Comparison of ENCODE assay signal across 25 cellular contexts in the genomic region with DNA sequence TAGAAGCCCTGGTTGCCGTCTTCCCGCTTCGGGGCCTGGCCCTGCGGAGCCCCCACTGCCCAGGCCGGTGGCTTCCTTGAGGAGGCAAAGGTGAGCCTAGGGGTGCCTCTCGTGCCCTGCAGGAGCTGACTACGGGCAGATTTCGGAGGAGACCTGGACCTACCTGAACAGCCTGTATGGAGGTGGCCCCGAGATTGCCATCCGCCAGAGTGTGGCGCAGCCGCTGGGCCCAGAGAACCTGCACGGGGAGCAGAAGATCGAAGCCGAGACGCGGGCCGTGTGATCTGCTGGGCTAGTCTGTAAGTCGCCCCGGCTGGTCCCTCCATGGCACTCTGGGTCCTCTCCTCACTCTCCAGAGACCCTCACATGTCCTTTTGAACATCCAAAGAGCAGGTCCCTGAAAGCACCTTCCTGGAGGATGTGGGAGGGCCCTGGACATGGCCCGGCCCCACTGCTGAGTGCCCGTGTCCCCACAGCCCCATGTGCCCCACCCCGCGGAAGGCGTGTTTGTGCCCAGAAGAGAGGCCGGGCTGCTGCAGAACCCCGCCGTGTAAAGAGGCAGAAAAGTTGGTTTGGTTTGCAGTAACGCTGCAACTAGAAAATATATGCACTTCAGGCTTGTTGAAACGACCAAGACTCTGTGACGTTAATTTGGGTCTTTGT. TPM values are rescaled to one million over a fixed set of nuclear protein-coding genes. Genes with fewer than 3 reads are reported as not detected.
DNase-seq lines count a peak whose midpoint lies in the region; ATAC-seq and TF ChIP-seq lines count a peak whose summit lies in the region.
"Had no signal": no experiment of that assay in that cellular context is flagged by ENCODE, and none has a peak within 500 bp of the region (broad histone marks: within the 10 kb centered on the region; RNA-seq: fewer than 3 reads in every experiment).

No MANE protein-coding gene starts in this region.

- H3K27ac Mint-ChIP-seq in CD8-positive, alpha-beta T cell = peak overlapping the region; percentile 85
- peak overlapping the region in 2 of 3 experiments; percentile 84 to 86; a peak in 4 of 7 replicates for H3K27ac Mint-ChIP-seq in H9
- H3K27ac Mint-ChIP-seq in activated T-helper 17 cell treated with anti-CD3 and anti-CD28 coated beads, Interleukin-2, amount 50 U/mL, for 72 hours = peak overlapping the region; percentile 54

- H3K4me2 ChIP-seq in H9 (ENCODE audit: insufficient read depth, insufficient read length, low read length) (no peak overlapping the region), MM.1S (ENCODE audit: low read depth, low read length) (no peak overlapping the region)
- H3K4me2 ChIP-seq: PC-9 had no signal

- H3K27me3 ChIP-seq in CD8-positive, alpha-beta T cell (ENCODE audit: insufficient read depth, low read length) = no peaks in the 10 kb centered on the region
- H3K27me3 ChIP-seq in H9 (ENCODE audit: insufficient read depth, low read length) = no peaks in the 10 kb centered on the region
- H3K27me3 ChIP-seq in rectal smooth muscle tissue (ENCODE audit: control insufficient read depth, insufficient read depth, low read length) = no peaks in the 10 kb centered on the region
- no peaks in the 10 kb centered on the region for H3K27me3 ChIP-seq in MM.1S (replicated peaks; ENCODE audit: insufficient read depth, low read length)
- no peaks in the 10 kb centered on the region for H3K27me3 ChIP-seq in heart right ventricle
- H3K27me3 ChIP-seq: gastrocnemius medialis had no signal

- H3K23me2 ChIP-seq in H9 (ENCODE audit: insufficient read length, low read depth, low read length, poor library complexity, severe bottlenecking) = no peaks in the 10 kb centered on the region

- no peak overlapping the region for H3K9ac ChIP-seq in H9 (ENCODE audit: extremely low read depth, insufficient read length, low read length)
- no peak overlapping the region for H3K9ac ChIP-seq in rectal smooth muscle tissue (ENCODE audit: low read length)
- H3K9ac ChIP-seq in MM.1S (ENCODE audit: low read length) = no peak overlapping the region

- H3F3A ChIP-seq in MM.1S (ENCODE audit: insufficient read depth, low read length) = peaks cover 7% of the 10 kb centered on the region

- H2BK12ac ChIP-seq in H9 (ENCODE audit: insufficient read length, low read depth, low read length) = no peak overlapping the region

- H3K27me3 Mint-ChIP-seq in CD8-positive, alpha-beta T cell (ENCODE audit: low read depth) = no peaks in the 10 kb centered on the region
- H3K27me3 Mint-ChIP-seq in H9 (ENCODE audit: low read depth) = no peaks in the 10 kb centered on the region
- H3K27me3 Mint-ChIP-seq in activated T-helper 17 cell treated with anti-CD3 and anti-CD28 coated beads, Interleukin-2, amount 50 U/mL, for 72 hours = no peaks in the 10 kb centered on the region
- H3K27me3 Mint-ChIP-seq: brain, type B pancreatic cell had no signal

- H3K9me3 ChIP-seq in CD8-positive, alpha-beta T cell (ENCODE audit: low read length) = no peaks in the 10 kb centered on the region
- H3K9me3 ChIP-seq in H9 (ENCODE audit: control insufficient read depth, low read depth, low read length) (no peaks in the 10 kb centered on the region), MM.1S (replicated peaks; ENCODE audit: insufficient read depth, low read length) (no peaks in the 10 kb centered on the region), heart right ventricle (no peaks in the 10 kb centered on the region)
- H3K9me3 ChIP-seq: gastrocnemius medialis had no signal

- no peak overlapping the region for H3K56ac ChIP-seq in H9 (ENCODE audit: insufficient read length, low read depth, low read length)

- no peak overlapping the region for H3K14ac ChIP-seq in H9 (ENCODE audit: insufficient read depth, low read length)

- DNase-seq in CD8-positive, alpha-beta T cell = no peak
- DNase-seq in H9 = no peak
- DNase-seq in lower leg skin (ENCODE audit: low spot score in 2 of 2) = no peak
- DNase-seq in MM.1S = no peak
- no peak for DNase-seq in heart right ventricle
- DNase-seq: activated CD4-positive, alpha-beta T cell treated with anti-CD3 and anti-CD28 coated beads, Interleukin-2, amount 50 U/mL, for 4 hours; activated gamma-delta T cell; cerebellar nuclear complex; gastrocnemius medialis; hippocampal formation; immature natural killer cell; mesendoderm; NCI-H1048; NCI-H1694; NCI-H510A; PC-9; SHP77 treated with DMSO at 0.1 percent for 48 hours; small intestine; stimulated activated CD4-positive, alpha-beta T cell treated with anti-CD3 and anti-CD28 coated beads, Interleukin-2, amount 100 ng/mL, for 24 hours had no signal

- no peak for TF ChIP-seq CTCF in CD8-positive, alpha-beta T cell (IDR thresholded peaks at IDR 0.05)
- TF ChIP-seq CTCF in H9 (conservative IDR thresholded peaks at IDR 0.05) (no peak), lower leg skin (IDR thresholded peaks at IDR 0.05) (no peak), MM.1S (IDR thresholded peaks at IDR 0.05; ENCODE audit: low read length) (no peak), heart right ventricle (IDR thresholded peaks at IDR 0.05) (no peak)

- H2AK5ac ChIP-seq in H9 (ENCODE audit: insufficient read length, low read length) = no peak overlapping the region

- no peak overlapping the region for H3K27ac ChIP-seq in CD8-positive, alpha-beta T cell (ENCODE audit: low read depth, low read length)
- H3K27ac ChIP-seq in H9 (ENCODE audit: insufficient read length, low read depth, low read length) = no peak overlapping the region
- peak overlapping the region; percentile 57 for H3K27ac ChIP-seq in rectal smooth muscle tissue (ENCODE audit: low read depth, low read length)
- no peak overlapping the region for H3K27ac ChIP-seq in MM.1S (ENCODE audit: low read length)
- no peak overlapping the region for H3K27ac ChIP-seq in heart right ventricle
- H3K27ac ChIP-seq: gastrocnemius medialis, PC-9 had no signal

- H3K18ac ChIP-seq in H9 (ENCODE audit: insufficient read length, low read depth, low read length) = no peak overlapping the region

- no CpG with 5 or more reads among the region's 31 CpGs for WGBS in H9 (ENCODE audit: extremely low coverage, insufficient read length, low lambda C conversion rate)
- 91 to 92% methylated on average over 27 to 31 of the region's 31 CpGs for WGBS in lower leg skin, 2 donors
- 94% methylated on average over 31 of the region's 31 CpGs for whole genome bisulfite sequencing in heart right ventricle, 2 donors

- no peak overlapping the region for H4K5ac ChIP-seq in H9 (ENCODE audit: insufficient read length, low read depth, low read length)

- peaks cover 42% of the 10 kb centered on the region for H3K36me3 ChIP-seq in CD8-positive, alpha-beta T cell (ENCODE audit: insufficient read depth, low read length)
- H3K36me3 ChIP-seq in rectal smooth muscle tissue (ENCODE audit: control insufficient read depth, insufficient read depth, low read length) (peaks cover 32% of the 10 kb centered on the region), MM.1S (replicated peaks; ENCODE audit: insufficient read depth, low read length) (no peaks in the 10 kb centered on the region), heart right ventricle (peaks cover 0 to 29% (median 0%) of the 10 kb centered on the region in 9 donors)

- H2BK5ac ChIP-seq in H9 (ENCODE audit: insufficient read length, low read length) = no peak overlapping the region

- no peak overlapping the region for H2BK15ac ChIP-seq in H9 (ENCODE audit: low read depth, low read length)

- H3K4me3 Mint-ChIP-seq in CD8-positive, alpha-beta T cell = no peak overlapping the region
- H3K4me3 Mint-ChIP-seq in H9 = no peak overlapping the region
- no peak overlapping the region for H3K4me3 Mint-ChIP-seq in activated T-helper 17 cell treated with anti-CD3 and anti-CD28 coated beads, Interleukin-2, amount 50 U/mL, for 72 hours
- H3K4me3 Mint-ChIP-seq: brain, type B pancreatic cell had no signal

- H2AFZ ChIP-seq in H9 (ENCODE audit: low read length) = no peak overlapping the region
- no peak overlapping the region for H2AFZ ChIP-seq in MM.1S (ENCODE audit: low read length)
- H2AFZ ChIP-seq: PC-9 had no signal

- H3K4me1 Mint-ChIP-seq in CD8-positive, alpha-beta T cell (ENCODE audit: low read depth) = peaks cover 25% of the 10 kb centered on the region
- H3K4me1 Mint-ChIP-seq in H9 = peaks cover 12 to 20% of the 10 kb centered on the region in 2 experiments
- H3K4me1 Mint-ChIP-seq in activated T-helper 17 cell treated with anti-CD3 and anti-CD28 coated beads, Interleukin-2, amount 50 U/mL, for 72 hours = peaks cover 5% of the 10 kb centered on the region

- no peaks in the 10 kb centered on the region for H3K9me3 Mint-ChIP-seq in CD8-positive, alpha-beta T cell
- H3K9me3 Mint-ChIP-seq in H9 = no peaks in the 10 kb centered on the region
- no peaks in the 10 kb centered on the region for H3K9me3 Mint-ChIP-seq in activated T-helper 17 cell treated with anti-CD3 and anti-CD28 coated beads, Interleukin-2, amount 50 U/mL, for 72 hours
- H3K9me3 Mint-ChIP-seq: brain, immature natural killer cell, type B pancreatic cell had no signal

- intact Hi-C loops in CD8-positive, alpha-beta T cell (cut with DNase I, micrococcal nuclease) = no loop called here
- intact Hi-C loops in lower leg skin (cut with DNase I; ENCODE audit: low total_unique reads) = loop anchor here (10.0 kb wide), 2 partner anchors 175 to 225 kb away; a partner anchor contains a TSS
- intact Hi-C loops in heart right ventricle (cut with DNase I) = loop anchor here in 7 of 10 donors (5.0 to 10.0 kb wide), 6 partner anchors 85 to 357 kb away; a partner anchor contains a TSS

- H2BK120ac ChIP-seq in H9 (ENCODE audit: low read depth, low read length, poor library complexity, severe bottlenecking) = no peak overlapping the region

- no peak for TF ChIP-seq POLR2A in lower leg skin (IDR thresholded peaks at IDR 0.05)

- no peak overlapping the region for H4K8ac ChIP-seq in H9 (replicated peaks; ENCODE audit: insufficient read length, low read depth, low read length)

- ATAC-seq in CD8-positive, alpha-beta T cell = no peak
- ATAC-seq in activated T-helper 17 cell treated with anti-CD3 and anti-CD28 coated beads, Interleukin-2, amount 50 U/mL, for 72 hours (replicated peaks) = no peak
- no peak for ATAC-seq in heart right ventricle
- ATAC-seq: gastrocnemius medialis, HepG2, left lobe of liver had no signal

- no peak overlapping the region for H2BK20ac ChIP-seq in H9 (ENCODE audit: low read depth, low read length, poor library complexity, severe bottlenecking)

- CTCF ChIA-PET in CD8-positive, alpha-beta T cell (lab: Charles Lee) = interaction anchor here (0.7 to 1.6 kb wide), 3 partner anchors 10 to 44 kb away, joined by 3 to 4 read pairs (median 3); no protein-coding TSS in a partner anchor

- H3K4me3 ChIP-seq in CD8-positive, alpha-beta T cell (ENCODE audit: low read depth, low read length) = no peak overlapping the region
- no peak overlapping the region for H3K4me3 ChIP-seq in rectal smooth muscle tissue (ENCODE audit: low read length)
- H3K4me3 ChIP-seq in lower leg skin (ENCODE audit: low read depth, poor library complexity, severe bottlenecking) = no peak overlapping the region
- no peak overlapping the region for H3K4me3 ChIP-seq in MM.1S (ENCODE audit: low read length)
- H3K4me3 ChIP-seq in heart right ventricle = no peak overlapping the region
- H3K4me3 ChIP-seq: gastrocnemius medialis, PC-9 had no signal

- H3K23ac ChIP-seq in H9 (ENCODE audit: insufficient read length, low read depth, low read length) = no peak overlapping the region

- no peaks in the 10 kb centered on the region for H3K79me1 ChIP-seq in H9 (ENCODE audit: insufficient read depth, low read depth, low read length, poor library complexity, severe bottlenecking)

- H3K4me1 ChIP-seq in CD8-positive, alpha-beta T cell (ENCODE audit: insufficient read depth, low read length) = peaks cover 22% of the 10 kb centered on the region
- peaks cover 2% of the 10 kb centered on the region; the same call in 1 of the 2 replicates for H3K4me1 ChIP-seq in H9 (ENCODE audit: insufficient read depth, low read length)
- peaks cover 26% of the 10 kb centered on the region for H3K4me1 ChIP-seq in rectal smooth muscle tissue (ENCODE audit: control insufficient read depth, insufficient read depth, low read length)
- H3K4me1 ChIP-seq in MM.1S (ENCODE audit: low read length) = peaks cover 7% of the 10 kb centered on the region
- peaks cover 5 to 18% (median 15%) of the 10 kb centered on the region in 9 donors for H3K4me1 ChIP-seq in heart right ventricle

- no peak overlapping the region for H3K4ac ChIP-seq in H9 (ENCODE audit: low read depth, low read length)

- no peak overlapping the region for H4K91ac ChIP-seq in H9 (ENCODE audit: insufficient read length, low read depth, low read length)

- POLR2A ChIA-PET in CD8-positive, alpha-beta T cell (lab: Charles Lee) = no interaction called here

- H3K79me2 ChIP-seq in H9 (ENCODE audit: insufficient read depth, low read length) = no peaks in the 10 kb centered on the region
- H3K79me2 ChIP-seq in MM.1S (ENCODE audit: low read length) = no peaks in the 10 kb centered on the region

- H4K20me1 ChIP-seq in H9 (ENCODE audit: control insufficient read depth, insufficient read depth, insufficient read length) (no peaks in the 10 kb centered on the region), MM.1S (ENCODE audit: insufficient read depth, low read length) (no peaks in the 10 kb centered on the region)

- peaks cover 68% of the 10 kb centered on the region for H3K36me3 Mint-ChIP-seq in CD8-positive, alpha-beta T cell
- H3K36me3 Mint-ChIP-seq in H9 (ENCODE audit: insufficient read depth in 1 of 3, low read depth in 3 of 3) = peaks cover 0 to 14% (median 6%) of the 10 kb centered on the region in 3 experiments; a peak in 4 of 7 replicates
- peaks cover 79% of the 10 kb centered on the region for H3K36me3 Mint-ChIP-seq in activated T-helper 17 cell treated with anti-CD3 and anti-CD28 coated beads, Interleukin-2, amount 50 U/mL, for 72 hours (ENCODE audit: low read depth)
- H3K36me3 Mint-ChIP-seq: type B pancreatic cell had no signal

- no peak overlapping the region for H3T11ph ChIP-seq in H9 (ENCODE audit: low read length)

- H3K9me2 ChIP-seq in MM.1S (replicated peaks; ENCODE audit: insufficient read depth, low read length) = no peaks in the 10 kb centered on the region

RNA-seq across cellular contexts. Expression of a gene that starts 44.9 kb away (rescaled TPM):
- total RNA-seq in CD8-positive, alpha-beta T cell = 10 to 100 TPM; 83.5 to 91.0 TPM
- 17.3 and 20.9 TPM in 2 replicates for total RNA-seq in H9 (2021)
- 10 to 100 TPM; 50.1 to 52.5 TPM for total RNA-seq in activated T-helper 17 cell treated with anti-CD3 and anti-CD28 coated beads, Interleukin-2, amount 50 U/mL, for 72 hours
- total RNA-seq in lower leg skin = 10 to 100 TPM; 20.7 to 39.7 (median 36.1) TPM
- 10 to 100 TPM; 10.9 to 16.8 (median 12.5) TPM for total RNA-seq in heart right ventricle
- 10 to 100 TPM; 11.0 to 14.7 TPM for polyA plus RNA-seq in heart right ventricle

RNA-seq across cellular contexts. Expression of a gene that starts 45.0 kb away (rescaled TPM):
- 100 to 1,000 TPM; 176 to 190 TPM for total RNA-seq in CD8-positive, alpha-beta T cell
- total RNA-seq in H9 (2021) = 37.5 and 43.6 TPM in 2 replicates
- 10 to 100 TPM; 23.4 to 73.3 TPM for total RNA-seq in activated T-helper 17 cell treated with anti-CD3 and anti-CD28 coated beads, Interleukin-2, amount 50 U/mL, for 72 hours
- 100 to 1,000 TPM in 1 of 4 donors, 10 to 100 TPM in 3; 56.3 to 105 (median 61.3) TPM for total RNA-seq in lower leg skin
- total RNA-seq in heart right ventricle = 10 to 100 TPM; 25.7 to 34.6 (median 30.5) TPM
- 10 to 100 TPM; 34.2 to 66.2 TPM for polyA plus RNA-seq in heart right ventricle

RNA-seq across cellular contexts. Expression of a gene that starts 56.2 kb away (rescaled TPM):
- total RNA-seq in CD8-positive, alpha-beta T cell = 10 to 100 TPM; 18.9 to 19.6 TPM
- 57.0 and 60.1 TPM in 2 replicates for total RNA-seq in H9 (2021)
- 10 to 100 TPM; 27.3 to 51.7 TPM for total RNA-seq in activated T-helper 17 cell treated with anti-CD3 and anti-CD28 coated beads, Interleukin-2, amount 50 U/mL, for 72 hours
- 10 to 100 TPM; 26.3 to 44.7 (median 37.7) TPM for total RNA-seq in lower leg skin
- total RNA-seq in heart right ventricle = 10 to 100 TPM; 11.1 to 16.8 (median 13.3) TPM
- 10 to 100 TPM; 10.9 to 19.8 TPM for polyA plus RNA-seq in heart right ventricle

Comparison
In these comparisons a context has a peak if more than half of its experiments do, and no peak if none do; other contexts are left out.
1. intact Hi-C loops: an anchor here in lower leg skin (10.0 kb wide) and heart right ventricle (5.0 to 10.0 kb wide); none called in CD8-positive, alpha-beta T cell.